ENCODE assay signal across 1 cellular context in the genomic region with DNA sequence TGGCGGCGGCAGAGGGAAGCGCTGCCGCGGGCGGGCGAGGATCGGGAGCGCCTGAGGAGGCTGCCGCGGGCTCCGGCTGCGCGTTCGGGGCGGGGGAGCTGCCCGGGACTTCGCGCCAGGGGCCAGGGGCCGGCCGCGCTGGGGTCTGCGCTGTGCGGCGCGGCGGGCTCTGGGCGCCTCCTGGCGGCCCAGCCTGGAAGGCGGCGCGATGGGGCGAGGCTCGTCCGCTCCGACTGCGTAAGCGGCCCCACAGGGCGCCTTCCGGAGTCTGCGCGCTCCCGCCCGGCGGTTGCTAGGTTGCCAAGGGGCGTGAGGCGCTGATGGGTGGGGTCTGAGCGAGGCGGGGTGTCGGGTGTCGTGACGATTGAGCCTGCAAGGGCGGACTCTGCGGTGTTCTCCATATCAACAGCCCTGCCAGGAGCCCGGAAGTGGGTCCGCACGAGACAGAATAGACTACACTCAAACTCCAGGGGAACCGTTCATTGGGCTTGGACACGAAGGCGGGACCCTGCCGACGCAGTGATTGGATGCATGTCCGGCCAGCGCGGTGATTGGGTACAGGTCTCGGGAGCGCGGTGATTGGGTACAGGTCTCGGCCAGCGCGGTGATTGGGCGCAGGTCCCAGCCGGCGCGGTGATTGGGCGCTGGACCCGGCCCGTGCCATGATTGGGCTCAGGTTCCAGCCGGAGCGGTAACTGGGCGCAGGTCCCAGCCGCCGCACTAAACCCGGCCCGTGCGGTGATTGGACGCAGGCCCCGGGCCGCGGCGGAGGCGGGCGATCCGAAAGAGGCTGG.
TF ChIP-seq lines count a peak whose summit lies in the region.

A gene with protein sequence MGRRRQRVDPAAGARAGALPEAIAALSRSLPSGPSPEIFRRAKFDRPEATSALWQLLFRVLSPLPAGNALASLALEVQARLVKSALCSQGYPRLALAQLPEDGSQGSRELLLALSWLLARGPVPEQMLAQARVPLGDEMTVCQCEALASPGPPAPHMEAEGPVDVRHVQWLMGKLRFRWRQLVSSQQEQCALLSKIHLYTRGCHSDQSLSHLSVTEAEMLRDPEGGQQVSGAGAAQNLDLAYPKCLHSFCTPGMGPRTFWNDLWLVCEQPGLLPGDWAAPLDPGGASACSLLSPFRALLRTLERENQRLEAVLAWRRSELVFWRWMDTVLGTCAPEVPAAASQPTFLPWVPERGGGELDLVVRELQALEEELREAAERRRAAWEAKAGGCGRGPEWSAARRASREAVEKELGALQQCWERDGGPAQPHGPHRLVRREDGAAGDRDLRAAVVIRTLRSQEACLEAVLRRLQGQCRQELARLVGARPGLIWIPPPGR (plus strand): TSS at position 675 of the 794 bp plus-strand sequence. CDS start 130 bp downstream, outside the sequence.

TF ChIP-seq in HepG2, 621 proteins besides CTCF, POLR2A, EP300 and RAD21 (continued from another document and continues in another):
- TF ChIP-seq, protein P1, sequence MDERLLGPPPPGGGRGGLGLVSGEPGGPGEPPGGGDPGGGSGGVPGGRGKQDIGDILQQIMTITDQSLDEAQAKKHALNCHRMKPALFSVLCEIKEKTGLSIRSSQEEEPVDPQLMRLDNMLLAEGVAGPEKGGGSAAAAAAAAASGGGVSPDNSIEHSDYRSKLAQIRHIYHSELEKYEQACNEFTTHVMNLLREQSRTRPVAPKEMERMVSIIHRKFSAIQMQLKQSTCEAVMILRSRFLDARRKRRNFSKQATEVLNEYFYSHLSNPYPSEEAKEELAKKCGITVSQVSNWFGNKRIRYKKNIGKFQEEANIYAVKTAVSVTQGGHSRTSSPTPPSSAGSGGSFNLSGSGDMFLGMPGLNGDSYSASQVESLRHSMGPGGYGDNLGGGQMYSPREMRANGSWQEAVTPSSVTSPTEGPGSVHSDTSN (CRISPR knock-in tag; IDR thresholded peaks at IDR 0.05) = no peak
- TF ChIP-seq MBD4 (IDR thresholded peaks at IDR 0.05; ENCODE audit: borderline replicate concordance, low read length) (no peak), PHF21A (CRISPR knock-in tag; IDR thresholded peaks at IDR 0.05) (peak; percentile 96), SIN3A (IDR thresholded peaks at IDR 0.05; ENCODE audit: borderline replicate concordance, low read depth, low read length) (peak; percentile 74; the same call in 1 of the 2 replicates), ZNF790 (CRISPR knock-in tag; IDR thresholded peaks at IDR 0.05; ENCODE audit: borderline replicate concordance) (peak; percentile 90; the same call in 1 of the 2 replicates), ZSCAN21 (CRISPR knock-in tag; IDR thresholded peaks at IDR 0.05; ENCODE audit: borderline replicate concordance) (peak; percentile 89; the same call in 1 of the 2 replicates), KDM5A (IDR thresholded peaks at IDR 0.05; ENCODE audit: borderline replicate concordance, low read length) (no peak), HNRNPH1 (optimal IDR thresholded peaks at IDR 0.05; ENCODE audit: low read depth, low read length) (peak; percentile 36), SNRNP70 (IDR thresholded peaks at IDR 0.05; ENCODE audit: low read depth, low read length) (no peak), BCL6 (CRISPR knock-in tag; IDR thresholded peaks at IDR 0.05) (0 out of 2 replicates have a peak, but pooled peaks have one; percentile 15), NFYC (CRISPR knock-in tag; IDR thresholded peaks at IDR 0.05) (peak; percentile 96), ZNF7 (CRISPR knock-in tag; IDR thresholded peaks at IDR 0.05) (no peak), RXRA (CRISPR knock-in tag; IDR thresholded peaks at IDR 0.05) (peak; percentile 13), ZFP36 (IDR thresholded peaks at IDR 0.05; ENCODE audit: borderline replicate concordance, low read depth, low read length, partially characterized antibody) (no peak), SP5 (CRISPR knock-in tag; IDR thresholded peaks at IDR 0.05; ENCODE audit: borderline replicate concordance, low read depth) (peak; percentile 16; the same call in 1 of the 2 replicates), FOSL2 (CRISPR knock-in tag; IDR thresholded peaks at IDR 0.05) (no peak; the same call in 1 of the 2 replicates)
- TF ChIP-seq, protein P2, sequence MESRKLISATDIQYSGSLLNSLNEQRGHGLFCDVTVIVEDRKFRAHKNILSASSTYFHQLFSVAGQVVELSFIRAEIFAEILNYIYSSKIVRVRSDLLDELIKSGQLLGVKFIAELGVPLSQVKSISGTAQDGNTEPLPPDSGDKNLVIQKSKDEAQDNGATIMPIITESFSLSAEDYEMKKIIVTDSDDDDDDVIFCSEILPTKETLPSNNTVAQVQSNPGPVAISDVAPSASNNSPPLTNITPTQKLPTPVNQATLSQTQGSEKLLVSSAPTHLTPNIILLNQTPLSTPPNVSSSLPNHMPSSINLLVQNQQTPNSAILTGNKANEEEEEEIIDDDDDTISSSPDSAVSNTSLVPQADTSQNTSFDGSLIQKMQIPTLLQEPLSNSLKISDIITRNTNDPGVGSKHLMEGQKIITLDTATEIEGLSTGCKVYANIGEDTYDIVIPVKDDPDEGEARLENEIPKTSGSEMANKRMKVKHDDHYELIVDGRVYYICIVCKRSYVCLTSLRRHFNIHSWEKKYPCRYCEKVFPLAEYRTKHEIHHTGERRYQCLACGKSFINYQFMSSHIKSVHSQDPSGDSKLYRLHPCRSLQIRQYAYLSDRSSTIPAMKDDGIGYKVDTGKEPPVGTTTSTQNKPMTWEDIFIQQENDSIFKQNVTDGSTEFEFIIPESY (CRISPR knock-in tag; IDR thresholded peaks at IDR 0.05) = no peak; the same call in 1 of the 2 replicates
- TF ChIP-seq, protein P3, sequence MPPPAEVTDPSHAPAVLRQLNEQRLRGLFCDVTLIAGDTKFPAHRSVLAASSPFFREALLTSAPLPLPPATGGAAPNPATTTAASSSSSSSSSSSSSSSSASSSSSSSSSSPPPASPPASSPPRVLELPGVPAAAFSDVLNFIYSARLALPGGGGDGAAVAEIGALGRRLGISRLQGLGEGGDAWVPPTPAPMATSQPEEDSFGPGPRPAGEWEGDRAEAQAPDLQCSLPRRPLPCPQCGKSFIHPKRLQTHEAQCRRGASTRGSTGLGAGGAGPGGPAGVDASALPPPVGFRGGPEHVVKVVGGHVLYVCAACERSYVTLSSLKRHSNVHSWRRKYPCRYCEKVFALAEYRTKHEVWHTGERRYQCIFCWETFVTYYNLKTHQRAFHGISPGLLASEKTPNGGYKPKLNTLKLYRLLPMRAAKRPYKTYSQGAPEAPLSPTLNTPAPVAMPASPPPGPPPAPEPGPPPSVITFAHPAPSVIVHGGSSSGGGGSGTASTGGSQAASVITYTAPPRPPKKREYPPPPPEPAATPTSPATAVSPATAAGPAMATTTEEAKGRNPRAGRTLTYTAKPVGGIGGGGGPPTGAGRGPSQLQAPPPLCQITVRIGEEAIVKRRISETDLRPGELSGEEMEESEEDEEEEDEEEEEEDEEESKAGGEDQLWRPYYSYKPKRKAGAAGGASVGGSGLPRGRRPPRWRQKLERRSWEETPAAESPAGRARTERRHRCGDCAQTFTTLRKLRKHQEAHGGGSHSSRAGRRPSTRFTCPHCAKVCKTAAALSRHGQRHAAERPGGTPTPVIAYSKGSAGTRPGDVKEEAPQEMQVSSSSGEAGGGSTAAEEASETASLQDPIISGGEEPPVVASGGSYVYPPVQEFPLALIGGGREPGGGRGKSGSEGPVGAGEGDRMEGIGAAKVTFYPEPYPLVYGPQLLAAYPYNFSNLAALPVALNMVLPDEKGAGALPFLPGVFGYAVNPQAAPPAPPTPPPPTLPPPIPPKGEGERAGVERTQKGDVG (CRISPR knock-in tag; IDR thresholded peaks at IDR 0.05; ENCODE audit: borderline replicate concordance) = no peak
- TF ChIP-seq, protein P4, sequence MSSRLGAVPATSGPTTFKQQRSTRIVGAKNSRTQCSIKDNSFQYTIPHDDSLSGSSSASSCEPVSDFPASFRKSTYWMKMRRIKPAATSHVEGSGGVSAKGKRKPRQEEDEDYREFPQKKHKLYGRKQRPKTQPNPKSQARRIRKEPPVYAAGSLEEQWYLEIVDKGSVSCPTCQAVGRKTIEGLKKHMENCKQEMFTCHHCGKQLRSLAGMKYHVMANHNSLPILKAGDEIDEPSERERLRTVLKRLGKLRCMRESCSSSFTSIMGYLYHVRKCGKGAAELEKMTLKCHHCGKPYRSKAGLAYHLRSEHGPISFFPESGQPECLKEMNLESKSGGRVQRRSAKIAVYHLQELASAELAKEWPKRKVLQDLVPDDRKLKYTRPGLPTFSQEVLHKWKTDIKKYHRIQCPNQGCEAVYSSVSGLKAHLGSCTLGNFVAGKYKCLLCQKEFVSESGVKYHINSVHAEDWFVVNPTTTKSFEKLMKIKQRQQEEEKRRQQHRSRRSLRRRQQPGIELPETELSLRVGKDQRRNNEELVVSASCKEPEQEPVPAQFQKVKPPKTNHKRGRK (CRISPR knock-in tag; IDR thresholded peaks at IDR 0.05) = no peak
- TF ChIP-seq, protein P5, sequence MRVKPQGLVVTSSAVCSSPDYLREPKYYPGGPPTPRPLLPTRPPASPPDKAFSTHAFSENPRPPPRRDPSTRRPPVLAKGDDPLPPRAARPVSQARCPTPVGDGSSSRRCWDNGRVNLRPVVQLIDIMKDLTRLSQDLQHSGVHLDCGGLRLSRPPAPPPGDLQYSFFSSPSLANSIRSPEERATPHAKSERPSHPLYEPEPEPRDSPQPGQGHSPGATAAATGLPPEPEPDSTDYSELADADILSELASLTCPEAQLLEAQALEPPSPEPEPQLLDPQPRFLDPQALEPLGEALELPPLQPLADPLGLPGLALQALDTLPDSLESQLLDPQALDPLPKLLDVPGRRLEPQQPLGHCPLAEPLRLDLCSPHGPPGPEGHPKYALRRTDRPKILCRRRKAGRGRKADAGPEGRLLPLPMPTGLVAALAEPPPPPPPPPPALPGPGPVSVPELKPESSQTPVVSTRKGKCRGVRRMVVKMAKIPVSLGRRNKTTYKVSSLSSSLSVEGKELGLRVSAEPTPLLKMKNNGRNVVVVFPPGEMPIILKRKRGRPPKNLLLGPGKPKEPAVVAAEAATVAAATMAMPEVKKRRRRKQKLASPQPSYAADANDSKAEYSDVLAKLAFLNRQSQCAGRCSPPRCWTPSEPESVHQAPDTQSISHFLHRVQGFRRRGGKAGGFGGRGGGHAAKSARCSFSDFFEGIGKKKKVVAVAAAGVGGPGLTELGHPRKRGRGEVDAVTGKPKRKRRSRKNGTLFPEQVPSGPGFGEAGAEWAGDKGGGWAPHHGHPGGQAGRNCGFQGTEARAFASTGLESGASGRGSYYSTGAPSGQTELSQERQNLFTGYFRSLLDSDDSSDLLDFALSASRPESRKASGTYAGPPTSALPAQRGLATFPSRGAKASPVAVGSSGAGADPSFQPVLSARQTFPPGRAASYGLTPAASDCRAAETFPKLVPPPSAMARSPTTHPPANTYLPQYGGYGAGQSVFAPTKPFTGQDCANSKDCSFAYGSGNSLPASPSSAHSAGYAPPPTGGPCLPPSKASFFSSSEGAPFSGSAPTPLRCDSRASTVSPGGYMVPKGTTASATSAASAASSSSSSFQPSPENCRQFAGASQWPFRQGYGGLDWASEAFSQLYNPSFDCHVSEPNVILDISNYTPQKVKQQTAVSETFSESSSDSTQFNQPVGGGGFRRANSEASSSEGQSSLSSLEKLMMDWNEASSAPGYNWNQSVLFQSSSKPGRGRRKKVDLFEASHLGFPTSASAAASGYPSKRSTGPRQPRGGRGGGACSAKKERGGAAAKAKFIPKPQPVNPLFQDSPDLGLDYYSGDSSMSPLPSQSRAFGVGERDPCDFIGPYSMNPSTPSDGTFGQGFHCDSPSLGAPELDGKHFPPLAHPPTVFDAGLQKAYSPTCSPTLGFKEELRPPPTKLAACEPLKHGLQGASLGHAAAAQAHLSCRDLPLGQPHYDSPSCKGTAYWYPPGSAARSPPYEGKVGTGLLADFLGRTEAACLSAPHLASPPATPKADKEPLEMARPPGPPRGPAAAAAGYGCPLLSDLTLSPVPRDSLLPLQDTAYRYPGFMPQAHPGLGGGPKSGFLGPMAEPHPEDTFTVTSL (CRISPR knock-in tag; IDR thresholded peaks at IDR 0.05; ENCODE audit: borderline replicate concordance) = 0 out of 2 replicates have a peak, but pooled peaks have one; percentile 46
- TF ChIP-seq, protein P6, sequence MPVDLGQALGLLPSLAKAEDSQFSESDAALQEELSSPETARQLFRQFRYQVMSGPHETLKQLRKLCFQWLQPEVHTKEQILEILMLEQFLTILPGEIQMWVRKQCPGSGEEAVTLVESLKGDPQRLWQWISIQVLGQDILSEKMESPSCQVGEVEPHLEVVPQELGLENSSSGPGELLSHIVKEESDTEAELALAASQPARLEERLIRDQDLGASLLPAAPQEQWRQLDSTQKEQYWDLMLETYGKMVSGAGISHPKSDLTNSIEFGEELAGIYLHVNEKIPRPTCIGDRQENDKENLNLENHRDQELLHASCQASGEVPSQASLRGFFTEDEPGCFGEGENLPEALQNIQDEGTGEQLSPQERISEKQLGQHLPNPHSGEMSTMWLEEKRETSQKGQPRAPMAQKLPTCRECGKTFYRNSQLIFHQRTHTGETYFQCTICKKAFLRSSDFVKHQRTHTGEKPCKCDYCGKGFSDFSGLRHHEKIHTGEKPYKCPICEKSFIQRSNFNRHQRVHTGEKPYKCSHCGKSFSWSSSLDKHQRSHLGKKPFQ (CRISPR knock-in tag; IDR thresholded peaks at IDR 0.05; ENCODE audit: insufficient replicate concordance) = peak; percentile 21
- TF ChIP-seq, protein P7, sequence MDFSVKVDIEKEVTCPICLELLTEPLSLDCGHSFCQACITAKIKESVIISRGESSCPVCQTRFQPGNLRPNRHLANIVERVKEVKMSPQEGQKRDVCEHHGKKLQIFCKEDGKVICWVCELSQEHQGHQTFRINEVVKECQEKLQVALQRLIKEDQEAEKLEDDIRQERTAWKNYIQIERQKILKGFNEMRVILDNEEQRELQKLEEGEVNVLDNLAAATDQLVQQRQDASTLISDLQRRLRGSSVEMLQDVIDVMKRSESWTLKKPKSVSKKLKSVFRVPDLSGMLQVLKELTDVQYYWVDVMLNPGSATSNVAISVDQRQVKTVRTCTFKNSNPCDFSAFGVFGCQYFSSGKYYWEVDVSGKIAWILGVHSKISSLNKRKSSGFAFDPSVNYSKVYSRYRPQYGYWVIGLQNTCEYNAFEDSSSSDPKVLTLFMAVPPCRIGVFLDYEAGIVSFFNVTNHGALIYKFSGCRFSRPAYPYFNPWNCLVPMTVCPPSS (IDR thresholded peaks at IDR 0.05) = no peak
- TF ChIP-seq, protein P8, sequence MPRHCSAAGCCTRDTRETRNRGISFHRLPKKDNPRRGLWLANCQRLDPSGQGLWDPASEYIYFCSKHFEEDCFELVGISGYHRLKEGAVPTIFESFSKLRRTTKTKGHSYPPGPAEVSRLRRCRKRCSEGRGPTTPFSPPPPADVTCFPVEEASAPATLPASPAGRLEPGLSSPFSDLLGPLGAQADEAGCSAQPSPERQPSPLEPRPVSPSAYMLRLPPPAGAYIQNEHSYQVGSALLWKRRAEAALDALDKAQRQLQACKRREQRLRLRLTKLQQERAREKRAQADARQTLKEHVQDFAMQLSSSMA (CRISPR knock-in tag; IDR thresholded peaks at IDR 0.05) = peak; percentile 65; the same call in 1 of the 2 replicates
- TF ChIP-seq, protein P9, sequence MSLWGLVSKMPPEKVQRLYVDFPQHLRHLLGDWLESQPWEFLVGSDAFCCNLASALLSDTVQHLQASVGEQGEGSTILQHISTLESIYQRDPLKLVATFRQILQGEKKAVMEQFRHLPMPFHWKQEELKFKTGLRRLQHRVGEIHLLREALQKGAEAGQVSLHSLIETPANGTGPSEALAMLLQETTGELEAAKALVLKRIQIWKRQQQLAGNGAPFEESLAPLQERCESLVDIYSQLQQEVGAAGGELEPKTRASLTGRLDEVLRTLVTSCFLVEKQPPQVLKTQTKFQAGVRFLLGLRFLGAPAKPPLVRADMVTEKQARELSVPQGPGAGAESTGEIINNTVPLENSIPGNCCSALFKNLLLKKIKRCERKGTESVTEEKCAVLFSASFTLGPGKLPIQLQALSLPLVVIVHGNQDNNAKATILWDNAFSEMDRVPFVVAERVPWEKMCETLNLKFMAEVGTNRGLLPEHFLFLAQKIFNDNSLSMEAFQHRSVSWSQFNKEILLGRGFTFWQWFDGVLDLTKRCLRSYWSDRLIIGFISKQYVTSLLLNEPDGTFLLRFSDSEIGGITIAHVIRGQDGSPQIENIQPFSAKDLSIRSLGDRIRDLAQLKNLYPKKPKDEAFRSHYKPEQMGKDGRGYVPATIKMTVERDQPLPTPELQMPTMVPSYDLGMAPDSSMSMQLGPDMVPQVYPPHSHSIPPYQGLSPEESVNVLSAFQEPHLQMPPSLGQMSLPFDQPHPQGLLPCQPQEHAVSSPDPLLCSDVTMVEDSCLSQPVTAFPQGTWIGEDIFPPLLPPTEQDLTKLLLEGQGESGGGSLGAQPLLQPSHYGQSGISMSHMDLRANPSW (CRISPR knock-in tag; IDR thresholded peaks at IDR 0.05; ENCODE audit: borderline replicate concordance) = 0 out of 2 replicates have a peak, but pooled peaks have one; percentile 37
